8 cellular contexts compared by ENCODE assay signal in genomic region chr22:47091241-47091691, GRCh38.
A peak's percentile ranks its signal among the peaks of the same experiment; 100 is the strongest.
DNase-seq lines count a peak whose midpoint lies in the region; ATAC-seq and TF ChIP-seq lines count a peak whose summit lies in the region.

No MANE protein-coding gene starts in this region.

- DNase-seq in stimulated activated naive CD8-positive, alpha-beta T cell treated with anti-CD3 and anti-CD28 coated beads, Interleukin-15, Interleukin-2, amounts not matched to agents 100 U/mL and 50 U/mL, for 24 hours = no peak
- DNase-seq in central memory CD8-positive, alpha-beta T cell (ENCODE audit: low spot score in 2 of 2) = no peak
- peak in 1 of 2 donors; percentile 87 for DNase-seq in vagina (ENCODE audit: extremely low spot score in 2 of 2)
- DNase-seq in central memory CD4-positive, alpha-beta T cell = no peak

- H3K9me3 ChIP-seq in mucosa of rectum (ENCODE audit: control insufficient read depth in 2 of 2, low read length in 2 of 2) (no peaks in the 10 kb centered on the region), vagina (no peaks in the 10 kb centered on the region)

- H3K4me3 ChIP-seq in mucosa of rectum (ENCODE audit: low read length in 2 of 2) = peak overlapping the region; percentile 31 to 57
- peak overlapping the region; percentile 34 to 39 for H3K4me3 ChIP-seq in vagina

- TF ChIP-seq CTCF in vagina (IDR thresholded peaks at IDR 0.05) = no peak

- ATAC-seq in stimulated activated naive CD8-positive, alpha-beta T cell treated with anti-CD3 and anti-CD28 coated beads, Interleukin-15, Interleukin-2, amounts not matched to agents 100 U/mL and 50 U/mL, for 24 hours = no peak
- peak; percentile 47 for ATAC-seq in central memory CD8-positive, alpha-beta T cell (replicated peaks; ENCODE audit: extremely low read depth, poor library complexity, severe bottlenecking)
- no peak for ATAC-seq in HG02759 (IDR thresholded peaks at IDR 0.05; ENCODE audit: unreplicated experiment)
- no peak for ATAC-seq in HG03571 (IDR thresholded peaks at IDR 0.05; ENCODE audit: unreplicated experiment)

- TF ChIP-seq POLR2A in vagina (IDR thresholded peaks at IDR 0.05) = no peak

- H3K27ac ChIP-seq in mucosa of rectum (ENCODE audit: low read depth in 2 of 2, low read length in 2 of 2) (no peak overlapping the region), vagina (no peak overlapping the region)

- peak overlapping the region; percentile 0 for H3K4me3 Mint-ChIP-seq in stimulated activated naive CD8-positive, alpha-beta T cell treated with anti-CD3 and anti-CD28 coated beads, Interleukin-15, Interleukin-2, amounts not matched to agents 100 ng/mL and 50 ng/mL, for 24 hours
- H3K4me3 Mint-ChIP-seq in central memory CD8-positive, alpha-beta T cell = peak overlapping the region; percentile 75

- H3K9me3 Mint-ChIP-seq in stimulated activated naive CD8-positive, alpha-beta T cell treated with anti-CD3 and anti-CD28 coated beads, Interleukin-15, Interleukin-2, amounts not matched to agents 100 ng/mL and 50 ng/mL, for 24 hours = no peaks in the 10 kb centered on the region
- no peaks in the 10 kb centered on the region for H3K9me3 Mint-ChIP-seq in central memory CD8-positive, alpha-beta T cell

- peaks cover 5 to 9% of the 10 kb centered on the region in 2 donors for H3K4me1 ChIP-seq in mucosa of rectum (ENCODE audit: control insufficient read depth in 2 of 2, insufficient read depth in 2 of 2, low read length in 2 of 2)
- H3K4me1 ChIP-seq in vagina = peaks cover 8% of the 10 kb centered on the region

- peaks cover 39% of the 10 kb centered on the region for H3K4me1 Mint-ChIP-seq in stimulated activated naive CD8-positive, alpha-beta T cell treated with anti-CD3 and anti-CD28 coated beads, Interleukin-15, Interleukin-2, amounts not matched to agents 100 ng/mL and 50 ng/mL, for 24 hours (ENCODE audit: low read depth)
- peaks cover 63% of the 10 kb centered on the region for H3K4me1 Mint-ChIP-seq in central memory CD8-positive, alpha-beta T cell

- H3K36me3 ChIP-seq in mucosa of rectum (ENCODE audit: control insufficient read depth in 2 of 2, insufficient read depth in 2 of 2, low read length in 2 of 2) = no peaks in the 10 kb centered on the region
- no peaks in the 10 kb centered on the region for H3K36me3 ChIP-seq in vagina

- peaks cover 5% of the 10 kb centered on the region for H3K36me3 Mint-ChIP-seq in stimulated activated naive CD8-positive, alpha-beta T cell treated with anti-CD3 and anti-CD28 coated beads, Interleukin-15, Interleukin-2, amounts not matched to agents 100 ng/mL and 50 ng/mL, for 24 hours (ENCODE audit: low read depth)
- H3K36me3 Mint-ChIP-seq in central memory CD8-positive, alpha-beta T cell (ENCODE audit: insufficient read depth) = peaks cover 10% of the 10 kb centered on the region

- H3K27me3 ChIP-seq in mucosa of rectum (ENCODE audit: control insufficient read depth in 2 of 2, insufficient read depth in 2 of 2, low read length in 2 of 2) = no peaks in the 10 kb centered on the region
- H3K27me3 ChIP-seq in vagina = no peaks in the 10 kb centered on the region

- no peak overlapping the region for H3K9ac ChIP-seq in mucosa of rectum (ENCODE audit: low read depth in 1 of 2, low read length in 2 of 2)

- no peaks in the 10 kb centered on the region for H3K27me3 Mint-ChIP-seq in stimulated activated naive CD8-positive, alpha-beta T cell treated with anti-CD3 and anti-CD28 coated beads, Interleukin-15, Interleukin-2, amounts not matched to agents 100 ng/mL and 50 ng/mL, for 24 hours
- H3K27me3 Mint-ChIP-seq in central memory CD8-positive, alpha-beta T cell = no peaks in the 10 kb centered on the region

- intact Hi-C loops in vagina (cut with DNase I) = no loop called here

- peak overlapping the region; percentile 2 for H3K27ac Mint-ChIP-seq in stimulated activated naive CD8-positive, alpha-beta T cell treated with anti-CD3 and anti-CD28 coated beads, Interleukin-15, Interleukin-2, amounts not matched to agents 100 ng/mL and 50 ng/mL, for 24 hours
- peak overlapping the region; percentile 88 for H3K27ac Mint-ChIP-seq in central memory CD8-positive, alpha-beta T cell (ENCODE audit: low read depth)
